ENCODE assay signal across 11 cellular contexts in genomic region chr13:91284335-91284734, GRCh38.
"Had no signal": no experiment of that assay in that cellular context is flagged by ENCODE, and none has a peak within 500 bp of the region (broad histone marks: within the 10 kb centered on the region; RNA-seq: fewer than 3 reads in every experiment).

No MANE protein-coding gene starts in this region.

- FAIRE-seq: H1, H54 had no signal

- H3K4me3 Mint-ChIP-seq: GM23338, H9, HFFc6 had no signal

- H3K27ac Mint-ChIP-seq: GM23338, H9, HFFc6 had no signal

- H3K36me3 ChIP-seq: HAP-1 had no signal

- H3K4me2 ChIP-seq: GM23338 had no signal

- H3K9me3 ChIP-seq: HAP-1 had no signal

- DNase-seq: GM23248, GOT3, H7, H9, HCEC 1CT, HFFc6 had no signal

- ATAC-seq: GM23338, HCT116 had no signal

- H3K27ac ChIP-seq: GM23248 had no signal

- H2AFZ ChIP-seq: GM23248 had no signal

- H3K4me1 Mint-ChIP-seq: GM23338, H9 had no signal

- H3K9ac ChIP-seq: GM23248 had no signal

- H3K4me1 ChIP-seq: HAP-1 had no signal

- H3K4me3 ChIP-seq: GM23248, GM23338, HAP-1 had no signal
